ENCODE assay signal across 8 cellular contexts in genomic region chr21:29376556-29376955, GRCh38.
A peak's percentile ranks its signal among the peaks of the same experiment; 100 is the strongest.
DNase-seq lines count a peak whose midpoint lies in the region; ATAC-seq lines count a peak whose summit lies in the region.

No MANE protein-coding gene starts in this region.

- ATAC-seq in GM18858 (IDR thresholded peaks at IDR 0.05; ENCODE audit: unreplicated experiment) (peak; percentile 53), HG03175 (IDR thresholded peaks at IDR 0.05; ENCODE audit: unreplicated experiment) (peak; percentile 77)
- peak; percentile 81 to 86 for ATAC-seq in stimulated activated naive B cell treated with anti-CD40 and anti-IgM and Interleukin-4, amounts not matched to agents 10 μg/mL and 1 μg/mL and 100 μg/mL, for 72 hours (replicated peaks)

- DNase-seq in CD1c-positive myeloid dendritic cell (ENCODE audit: extremely low spot score) (peak; percentile 48), SW480 (ENCODE audit: low spot score) (peak; percentile 27), amniotic epithelial cell (ENCODE audit: low read depth) (peak; percentile 8), kidney tubule cell (ENCODE audit: low spot score) (peak; percentile 20), DMS153 treated with DMSO at 0.1 percent for 48 hours (lab: John Stamatoyannopoulos, UW; ENCODE audit: unreplicated experiment) (no peak)
- peak; percentile 23 for DNase-seq in stimulated activated naive B cell treated with anti-CD40 and anti-IgM and Interleukin-4, amounts not matched to agents 10 μg/mL and 1 μg/mL and 100 μg/mL, for 72 hours

- peaks cover 35 to 37% of the 10 kb centered on the region in 2 donors for H3K36me3 Mint-ChIP-seq in stimulated activated naive B cell treated with anti-CD40 and anti-IgM and Interleukin-4, amounts not matched to agents 10 μg/mL and 1 μg/mL and 100 μg/mL, for 72 hours

- H3K4me1 Mint-ChIP-seq in stimulated activated naive B cell treated with anti-CD40 and anti-IgM and Interleukin-4, amounts not matched to agents 10 μg/mL and 1 μg/mL and 100 μg/mL, for 72 hours: peaks cover 10% of the 10 kb centered on the region in 2 donors

- no peaks in the 10 kb centered on the region for H3K27me3 Mint-ChIP-seq in stimulated activated naive B cell treated with anti-CD40 and anti-IgM and Interleukin-4, amounts not matched to agents 10 μg/mL and 1 μg/mL and 100 μg/mL, for 72 hours

- peaks cover 0 to 3% of the 10 kb centered on the region in 2 donors for H3K9me3 Mint-ChIP-seq in stimulated activated naive B cell treated with anti-CD40 and anti-IgM and Interleukin-4, amounts not matched to agents 10 μg/mL and 1 μg/mL and 100 μg/mL, for 72 hours

- no peak overlapping the region for H3K4me3 Mint-ChIP-seq in stimulated activated naive B cell treated with anti-CD40 and anti-IgM and Interleukin-4, amounts not matched to agents 10 μg/mL and 1 μg/mL and 100 μg/mL, for 72 hours

- H3K27ac Mint-ChIP-seq in stimulated activated naive B cell treated with anti-CD40 and anti-IgM and Interleukin-4, amounts not matched to agents 10 μg/mL and 1 μg/mL and 100 μg/mL, for 72 hours: no peak overlapping the region
